Comparison of ENCODE assay signal across 11 cellular contexts in genomic region chr19:55099557-55100506, GRCh38. TPM values are rescaled to one million over a fixed set of nuclear protein-coding genes. Genes with fewer than 3 reads are reported as not detected.
DNase-seq lines count a peak whose midpoint lies in the region; ATAC-seq and TF ChIP-seq lines count a peak whose summit lies in the region.
"Had no signal": no experiment of that assay in that cellular context is flagged by ENCODE, and none has a peak within 500 bp of the region (broad histone marks: within the 10 kb centered on the region; RNA-seq: fewer than 3 reads in every experiment).

No MANE protein-coding gene starts in this region.

- H3K36me3 ChIP-seq in HEK293 (ENCODE audit: control insufficient read depth in 2 of 2, insufficient read depth in 1 of 2, low read length in 2 of 2) (peaks cover 17 to 46% of the 10 kb centered on the region in 2 experiments; a peak in 2 of 3 replicates), brain microvascular endothelial cell (replicated peaks) (peaks cover 48% of the 10 kb centered on the region), neural progenitor cell (peaks cover 5% of the 10 kb centered on the region)

- no peaks in the 10 kb centered on the region for H3K27me3 Mint-ChIP-seq in neural progenitor cell (ENCODE audit: insufficient read depth, low read depth)

- ATAC-seq in GM21360 (IDR thresholded peaks at IDR 0.05; ENCODE audit: unreplicated experiment) = no peak
- ATAC-seq: natural killer cell had no signal

- H3K9me3 Mint-ChIP-seq in neural progenitor cell = no peaks in the 10 kb centered on the region
- H3K9me3 Mint-ChIP-seq: natural killer cell had no signal

- peak overlapping the region; percentile 64 for H3K27ac Mint-ChIP-seq in neural progenitor cell
- H3K27ac Mint-ChIP-seq: natural killer cell had no signal

- H3K27me3 ChIP-seq in brain microvascular endothelial cell (replicated peaks) = no peaks in the 10 kb centered on the region
- no peaks in the 10 kb centered on the region for H3K27me3 ChIP-seq in neural progenitor cell

- H3K36me3 Mint-ChIP-seq in neural progenitor cell = peaks cover 14% of the 10 kb centered on the region
- H3K36me3 Mint-ChIP-seq: natural killer cell had no signal

- TF ChIP-seq CTCF in HEK293 (tag by site-specific recombination; IDR thresholded peaks at IDR 0.05) = no peak
- peak; percentile 53 for TF ChIP-seq CTCF in brain microvascular endothelial cell (IDR thresholded peaks at IDR 0.05; ENCODE audit: low read depth, low read length, missing control alignments)
- peak; percentile 46 for TF ChIP-seq CTCF in neural progenitor cell (IDR thresholded peaks at IDR 0.05)

- H3K9me3 ChIP-seq in HEK293 (ENCODE audit: control insufficient read depth, insufficient read depth, low read depth, low read length) (no peaks in the 10 kb centered on the region), neural progenitor cell (ENCODE audit: low read depth) (no peaks in the 10 kb centered on the region)

- no peak overlapping the region for H3K4me3 ChIP-seq in HEK293 (ENCODE audit: low read depth, low read length)
- no peak overlapping the region for H3K4me3 ChIP-seq in brain microvascular endothelial cell (ENCODE audit: low read depth, low read length)
- H3K4me3 ChIP-seq in neural progenitor cell = no peak overlapping the region

- in situ Hi-C loops in brain microvascular endothelial cell (cut with HindIII; ENCODE audit: low pct_ligation_motif_present, low sequenced_read_pairs) = no loop called here

- no peak overlapping the region for H2AFZ ChIP-seq in neural progenitor cell (replicated peaks)

- DNase-seq in brain microvascular endothelial cell (peak; percentile 25), neural progenitor cell (ENCODE audit: low spot score) (peak; percentile 46), kidney tubule cell (ENCODE audit: low spot score) (no peak)
- DNase-seq in stimulated activated CD4-positive, alpha-beta T cell treated with anti-CD3 and anti-CD28 coated beads, Interleukin-2, amount 100 ng/mL, for 24 hours = no peak
- DNase-seq: caudate nucleus, DMS153, natural killer cell, NCI-H345 had no signal

- POLR2A ChIA-PET in HEK293 (lab: Yijun Ruan, JAX) = no interaction called here

- H3K4me3 Mint-ChIP-seq in neural progenitor cell = no peak overlapping the region
- H3K4me3 Mint-ChIP-seq: natural killer cell had no signal

- H3K4me2 ChIP-seq in neural progenitor cell = no peak overlapping the region

- CTCF ChIA-PET in HEK293 (lab: Yijun Ruan, JAX) = interaction anchor here (0.5 to 5.7 kb wide), 5 partner anchors 10 to 214 kb away, joined by 3 to 35 read pairs (median 4); no protein-coding TSS in a partner anchor

- H3K4me1 ChIP-seq in HEK293 (ENCODE audit: control insufficient read depth, insufficient read depth, low read length) = no peaks in the 10 kb centered on the region
- no peaks in the 10 kb centered on the region for H3K4me1 ChIP-seq in neural progenitor cell

- H3K27ac ChIP-seq in HEK293 (ENCODE audit: extremely low read depth, low read depth, low read length) (no peak overlapping the region), brain microvascular endothelial cell (no peak overlapping the region), neural progenitor cell (no peak overlapping the region)

- peaks cover 34% of the 10 kb centered on the region for H4K20me1 ChIP-seq in neural progenitor cell (ENCODE audit: low read depth)

- peaks cover 15% of the 10 kb centered on the region for H3K4me1 Mint-ChIP-seq in neural progenitor cell

- H3K79me2 ChIP-seq in neural progenitor cell (ENCODE audit: low read depth) = no peaks in the 10 kb centered on the region

- no peak overlapping the region for H3K9ac ChIP-seq in neural progenitor cell

- peaks cover under 1% of the 10 kb centered on the region for H3F3A ChIP-seq in neural progenitor cell (ENCODE audit: low read depth)

TF ChIP-seq in HEK293, 187 proteins besides CTCF, POLR2A, EP300 and RAD21:
- TF ChIP-seq ZXDB (tag by site-specific recombination; IDR thresholded peaks at IDR 0.05) (no peak), ZNF292 (tag by site-specific recombination; IDR thresholded peaks at IDR 0.05; ENCODE audit: borderline replicate concordance, low read depth) (no peak), PRDM10 (tag by site-specific recombination; IDR thresholded peaks at IDR 0.05) (0 out of 2 replicates have a peak, but pooled peaks have one; percentile 13), ZNF660 (tag by site-specific recombination; IDR thresholded peaks at IDR 0.05) (no peak)
TF ChIP-seq in HEK293: peak in this region for 1.

RNA-seq across cellular contexts. Expression of gene PPP1R12C, which starts 17.6 kb away (rescaled TPM):
- total RNA-seq in neural progenitor cell (ENCODE audit: low replicate concordance) = 21.8 and 62.7 TPM in 2 replicates

RNA-seq across cellular contexts. Expression of gene EPS8L1, which starts 24.2 kb away (rescaled TPM):
- total RNA-seq in neural progenitor cell (ENCODE audit: low replicate concordance) = 7.0 and 17.5 TPM in 2 replicates

RNA-seq across cellular contexts. Expression of gene RDH13, which starts 36.9 kb away (rescaled TPM):
- 9.0 and 9.4 TPM in 2 replicates for total RNA-seq in neural progenitor cell (ENCODE audit: low replicate concordance)

RNA-seq across cellular contexts. Expression of gene TNNT1, which starts 49.2 kb away (rescaled TPM):
- total RNA-seq in neural progenitor cell (ENCODE audit: low replicate concordance) = 74.1 and 121 TPM in 2 replicates

RNA-seq across cellular contexts. Expression of gene TNNI3, which starts 57.7 kb away (rescaled TPM):
- 22.2 and 41.0 TPM in 2 replicates for total RNA-seq in neural progenitor cell (ENCODE audit: low replicate concordance)
- total RNA-seq: ureter had no signal

Comparison
In these comparisons a context has a peak if more than half of its experiments do, and no peak if none do; other contexts are left out.
1. DNase-seq: peak in brain microvascular endothelial cell (single experiment) and neural progenitor cell (single experiment); none in stimulated activated CD4-positive, alpha-beta T cell treated with anti-CD3 and anti-CD28 coated beads, Interleukin-2, amount 100 ng/mL, for 24 hours (0 of 2) and kidney tubule cell (single experiment).